21 cellular contexts compared by ENCODE assay signal in genomic region chr15:100528833-100529428, GRCh38. TPM values are rescaled to one million over a fixed set of nuclear protein-coding genes. Genes with fewer than 3 reads are reported as not detected.
"Had no signal": no experiment of that assay in that cellular context is flagged by ENCODE, and none has a peak within 500 bp of the region (broad histone marks: within the 10 kb centered on the region; RNA-seq: fewer than 3 reads in every experiment).

Gene CERS3 (minus strand): TSS chr15:100528950. CDS start chr15:100501849, 27,101 bp downstream.

- H3K36me3 Mint-ChIP-seq: neural progenitor cell had no signal

- H3K27me3 Mint-ChIP-seq: activated CD8-positive, alpha-beta T cell treated with anti-CD3 and anti-CD28 coated beads for 36 hours; activated naive CD8-positive, alpha-beta T cell; activated T-cell treated with anti-CD3 and anti-CD28 coated beads, Interleukin-2, amount 50 U/mL, for 24 hours; stimulated activated naive CD8-positive, alpha-beta T cell treated with anti-CD3 and anti-CD28 coated beads, Interleukin-15, Interleukin-2, amounts not matched to agents 100 ng/mL and 50 ng/mL, for 24 hours had no signal

- ATAC-seq: activated CD8-positive, alpha-beta T cell treated with anti-CD3 and anti-CD28 coated beads for 36 hours; effector memory CD8-positive, alpha-beta T cell; gastrocnemius medialis; heart left ventricle; left lung; upper lobe of right lung had no signal

- H3K27ac ChIP-seq: gastrocnemius medialis, heart left ventricle, left lung, neural progenitor cell, right atrium auricular region, upper lobe of right lung had no signal

- H3K9me3 Mint-ChIP-seq: activated CD8-positive, alpha-beta T cell treated with anti-CD3 and anti-CD28 coated beads for 36 hours; activated T-cell treated with anti-CD3 and anti-CD28 coated beads, Interleukin-2, amount 50 U/mL, for 24 hours; activated T-helper 2 cell treated with anti-CD3 and anti-CD28 coated beads, Interferon-gamma antibody, Interleukin-2, Interleukin-4, amounts not matched to agents 10 μg/mL and 5 μg/mL and 100 μg/mL, durations not matched to agents 14 hours and 24 hours and 36 hours; effector memory CD8-positive, alpha-beta T cell; stimulated activated naive CD8-positive, alpha-beta T cell treated with anti-CD3 and anti-CD28 coated beads, Interleukin-15, Interleukin-2, amounts not matched to agents 100 ng/mL and 50 ng/mL, for 24 hours had no signal

- H3K4me1 ChIP-seq: neural progenitor cell, upper lobe of right lung had no signal

- H3K27me3 ChIP-seq: gastrocnemius medialis, left lung, neural progenitor cell, right atrium auricular region, upper lobe of right lung had no signal

- H3K36me3 ChIP-seq: gastrocnemius medialis, heart left ventricle, left lung, neural progenitor cell, right atrium auricular region, upper lobe of right lung had no signal

- H3K4me3 Mint-ChIP-seq: activated CD8-positive, alpha-beta T cell treated with anti-CD3 and anti-CD28 coated beads for 36 hours; activated naive CD8-positive, alpha-beta T cell; activated T-cell treated with anti-CD3 and anti-CD28 coated beads, Interleukin-2, amount 50 U/mL, for 24 hours; effector memory CD8-positive, alpha-beta T cell; neural progenitor cell; stimulated activated naive CD8-positive, alpha-beta T cell treated with anti-CD3 and anti-CD28 coated beads, Interleukin-15, Interleukin-2, amounts not matched to agents 100 ng/mL and 50 ng/mL, for 24 hours had no signal

- DNase-seq: activated CD4-positive, alpha-beta T cell treated with anti-CD3 and anti-CD28 coated beads for 48 hours; activated CD4-positive, CD25-positive, alpha-beta regulatory T cell; activated CD8-positive, alpha-beta T cell treated with anti-CD3 and anti-CD28 coated beads for 36 hours; activated T-cell treated with anti-CD3 and anti-CD28 coated beads, Interleukin-2, amount 50 U/mL, for 24 hours; amniotic stem cell; effector memory CD8-positive, alpha-beta T cell; gastrocnemius medialis; heart left ventricle; left lung; T-helper 1 cell; T1000; upper lobe of right lung had no signal

- H3K4me1 Mint-ChIP-seq: neural progenitor cell had no signal

- H3K4me3 ChIP-seq: gastrocnemius medialis, heart left ventricle, left lung, neural progenitor cell, right atrium auricular region, upper lobe of right lung had no signal

- H3K9me3 ChIP-seq: gastrocnemius medialis, heart left ventricle, left lung, right atrium auricular region, upper lobe of right lung had no signal

- H3K27ac Mint-ChIP-seq: activated CD8-positive, alpha-beta T cell treated with anti-CD3 and anti-CD28 coated beads for 36 hours; activated naive CD8-positive, alpha-beta T cell; activated T-cell treated with anti-CD3 and anti-CD28 coated beads, Interleukin-2, amount 50 U/mL, for 24 hours; activated T-helper 2 cell treated with anti-CD3 and anti-CD28 coated beads, Interferon-gamma antibody, Interleukin-2, Interleukin-4, amounts not matched to agents 10 μg/mL and 5 μg/mL and 100 μg/mL, durations not matched to agents 14 hours and 24 hours and 36 hours; effector memory CD8-positive, alpha-beta T cell; neural progenitor cell; progenitor cell of endocrine pancreas; stimulated activated naive CD8-positive, alpha-beta T cell treated with anti-CD3 and anti-CD28 coated beads, Interleukin-15, Interleukin-2, amounts not matched to agents 100 ng/mL and 50 ng/mL, for 24 hours had no signal

RNA-seq across cellular contexts. Expression of gene CERS3, which starts in this region (rescaled TPM):
- total RNA-seq: activated CD8-positive, alpha-beta T cell treated with anti-CD3 and anti-CD28 coated beads for 36 hours; dermis microvascular lymphatic vessel endothelial cell; heart left ventricle; kidney epithelial cell; left lung; osteoblast; progenitor cell of endocrine pancreas; right atrium auricular region; upper lobe of right lung had no signal
- polyA plus RNA-seq: heart left ventricle had no signal
